8 cellular contexts compared by ENCODE assay signal in the genomic region with DNA sequence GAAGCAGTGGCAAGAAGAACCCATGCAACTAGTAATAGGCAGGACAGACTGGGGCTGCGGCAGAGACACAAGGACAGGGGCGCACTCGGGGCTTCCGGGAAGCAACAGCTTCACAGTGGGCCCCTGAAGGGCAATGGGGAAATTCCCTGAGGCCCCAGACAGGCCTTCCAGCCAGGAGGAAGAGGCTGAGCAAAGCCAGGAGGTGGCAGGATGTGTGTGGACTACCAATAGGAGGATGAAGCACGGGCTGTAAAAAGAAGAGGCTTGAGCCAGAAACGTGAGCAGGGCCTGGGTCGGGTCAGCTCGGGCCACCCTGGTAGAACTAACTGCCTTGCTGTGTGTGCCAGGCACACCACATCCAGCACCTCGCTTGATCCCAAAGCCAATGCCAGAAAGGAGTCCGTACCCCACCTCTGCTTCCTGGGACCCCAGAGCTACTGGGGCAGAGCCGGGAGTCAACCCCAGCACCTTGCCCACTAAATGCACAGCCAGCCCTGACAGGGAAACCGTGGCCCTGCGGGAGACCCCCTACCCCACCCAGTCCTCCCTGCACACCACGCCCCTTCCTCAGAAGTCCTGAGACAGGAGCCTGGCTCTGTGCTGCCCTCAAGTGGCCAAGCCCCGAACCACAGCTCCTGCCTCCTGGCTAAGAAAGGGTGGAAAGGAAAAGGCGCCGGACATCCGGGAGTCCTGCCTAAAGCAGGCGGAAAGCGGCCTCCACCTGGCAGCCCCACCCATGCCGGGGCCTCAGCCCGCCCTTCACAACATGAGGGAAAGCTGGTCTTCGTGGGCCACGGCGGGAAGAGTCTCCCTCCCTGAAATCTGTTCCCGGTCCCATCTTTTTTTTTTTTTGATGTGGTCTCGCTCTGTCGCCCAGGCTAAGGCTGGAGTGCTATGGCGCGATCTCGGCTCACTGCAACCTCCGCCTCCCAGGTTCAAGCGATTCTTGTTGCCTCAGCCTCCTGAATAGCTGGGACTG. TPM values are rescaled to one million over a fixed set of nuclear protein-coding genes. Genes with fewer than 3 reads are reported as not detected.
DNase-seq lines count a peak whose midpoint lies in the region; ATAC-seq lines count a peak whose summit lies in the region.

No MANE protein-coding gene starts in this region.

- H3K27ac ChIP-seq in effector memory CD4-positive, alpha-beta T cell (ENCODE audit: insufficient read depth, low read length, poor library complexity, severe bottlenecking), result no peak overlapping the region

- in situ Hi-C loops in ACHN (cut with HindIII; ENCODE audit: low pct_ligation_motif_present, low pct_unique_long_range_greater_than_20kb, low sequenced_read_pairs), result no loop called here

- H3K36me3 ChIP-seq in effector memory CD4-positive, alpha-beta T cell (ENCODE audit: control insufficient read depth, insufficient read depth, low read length), result no peaks in the 10 kb centered on the region

- peak; percentile 42 for ATAC-seq in GM18858 (IDR thresholded peaks at IDR 0.05; ENCODE audit: unreplicated experiment)
- ATAC-seq in HG03571 (IDR thresholded peaks at IDR 0.05; ENCODE audit: unreplicated experiment), result peak; percentile 67
- ATAC-seq in activated CD8-positive, alpha-beta T cell treated with anti-CD3 and anti-CD28 coated beads, Interleukin-2, amount 10 ng/mL, durations not matched to agents 7 days and 5 days, result peak; percentile 79

- POLR2A ChIA-PET in activated CD8-positive, alpha-beta T cell treated with anti-CD3 and anti-CD28 coated beads, Interleukin-2, amount 10 ng/mL, durations not matched to agents 7 days and 5 days (lab: Charles Lee), result interaction anchor here (0.8 to 1.8 kb wide), 2 partner anchors 9 to 61 kb away, joined by 4 to 6 read pairs; partner anchors contain the start of gene RNF11

- H3K27me3 ChIP-seq in effector memory CD4-positive, alpha-beta T cell (replicated peaks; ENCODE audit: control insufficient read depth, insufficient read depth, low read length, poor library complexity, severe bottlenecking), result no peaks in the 10 kb centered on the region

- H3K4me3 ChIP-seq in effector memory CD4-positive, alpha-beta T cell (ENCODE audit: insufficient read depth, low read depth, low read length, poor library complexity, severe bottlenecking), result peak overlapping the region; percentile 47

- CTCF ChIA-PET in activated CD8-positive, alpha-beta T cell treated with anti-CD3 and anti-CD28 coated beads, Interleukin-2, amount 10 ng/mL, durations not matched to agents 7 days and 5 days (lab: Charles Lee), result interaction anchor here (0.7 to 3.5 kb wide), 39 partner anchors 9 to 655 kb away, joined by 3 to 47 read pairs (median 4); partner anchors contain the start of gene RNF11

- DNase-seq in ACHN (peak; percentile 82), NCI-H82 (lab: John Stamatoyannopoulos, UW) (peak; percentile 93), mesenteric fat pad (ENCODE audit: low spot score) (peak; percentile 93)
- peak; percentile 78 for DNase-seq in activated CD8-positive, alpha-beta T cell treated with anti-CD3 and anti-CD28 coated beads, Interleukin-2, amount 10 ng/mL, durations not matched to agents 7 days and 5 days
- peak; percentile 35 to 56 (median 39) for DNase-seq in effector memory CD4-positive, alpha-beta T cell
- DNase-seq in stimulated activated CD8-positive, alpha-beta memory T cell treated with anti-CD3 and anti-CD28 coated beads, Interleukin-12 subunit alpha, Interleukin-12 subunit beta, amount 100 ng/mL, for 4 hours (ENCODE audit: low read depth), result peak; percentile 25

- peak overlapping the region; percentile 79 for H3K27ac Mint-ChIP-seq in activated CD8-positive, alpha-beta T cell treated with anti-CD3 and anti-CD28 coated beads, Interleukin-2, amount 10 ng/mL, durations not matched to agents 7 days and 5 days

- no peaks in the 10 kb centered on the region for H3K9me3 Mint-ChIP-seq in activated CD8-positive, alpha-beta T cell treated with anti-CD3 and anti-CD28 coated beads, Interleukin-2, amount 10 ng/mL, durations not matched to agents 7 days and 5 days (ENCODE audit: insufficient read depth)

- no peaks in the 10 kb centered on the region for H3K27me3 Mint-ChIP-seq in activated CD8-positive, alpha-beta T cell treated with anti-CD3 and anti-CD28 coated beads, Interleukin-2, amount 10 ng/mL, durations not matched to agents 7 days and 5 days (ENCODE audit: low read depth)

- no peaks in the 10 kb centered on the region for H3K9me3 ChIP-seq in effector memory CD4-positive, alpha-beta T cell (ENCODE audit: control insufficient read depth, low read length)

- no peaks in the 10 kb centered on the region for H3K36me3 Mint-ChIP-seq in activated CD8-positive, alpha-beta T cell treated with anti-CD3 and anti-CD28 coated beads, Interleukin-2, amount 10 ng/mL, durations not matched to agents 7 days and 5 days (ENCODE audit: low read depth)

- H3K4me3 Mint-ChIP-seq in activated CD8-positive, alpha-beta T cell treated with anti-CD3 and anti-CD28 coated beads, Interleukin-2, amount 10 ng/mL, durations not matched to agents 7 days and 5 days, result peak overlapping the region; percentile 57

- H3K4me1 ChIP-seq in effector memory CD4-positive, alpha-beta T cell (ENCODE audit: control insufficient read depth, insufficient read depth, low read length, poor library complexity, severe bottlenecking), result peaks cover 3% of the 10 kb centered on the region

- peaks cover 44% of the 10 kb centered on the region for H3K4me1 Mint-ChIP-seq in activated CD8-positive, alpha-beta T cell treated with anti-CD3 and anti-CD28 coated beads, Interleukin-2, amount 10 ng/mL, durations not matched to agents 7 days and 5 days (ENCODE audit: low read depth)

RNA-seq across cellular contexts. Expression of gene TTC39A, which starts 33.7 kb away (rescaled TPM):
- total RNA-seq in activated CD8-positive, alpha-beta T cell treated with anti-CD3 and anti-CD28 coated beads, Interleukin-2, amount 10 ng/mL, durations not matched to agents 7 days and 5 days, result not detected
- 0.45 TPM for total RNA-seq in mesenteric fat pad

Comparison
In these comparisons a context has a peak if more than half of its experiments do, and no peak if none do; other contexts are left out.
1. DNase-seq: peak in every context shown above with its lines; median percentile 93 in NCI-H82; 93 in mesenteric fat pad; 82 in ACHN; 78 in activated CD8-positive, alpha-beta T cell treated with anti-CD3 and anti-CD28 coated beads, Interleukin-2, amount 10 ng/mL, durations not matched to agents 7 days and 5 days; 39 in effector memory CD4-positive, alpha-beta T cell; 25 in stimulated activated CD8-positive, alpha-beta memory T cell treated with anti-CD3 and anti-CD28 coated beads, Interleukin-12 subunit alpha, Interleukin-12 subunit beta, amount 100 ng/mL, for 4 hours.